Comparison of ENCODE assay signal across 16 cellular contexts in genomic region chr6:123439371-123439770, GRCh38.
DNase-seq lines count a peak whose midpoint lies in the region; ATAC-seq and TF ChIP-seq lines count a peak whose summit lies in the region.
"Had no signal": no experiment of that assay in that cellular context is flagged by ENCODE, and none has a peak within 500 bp of the region (broad histone marks: within the 10 kb centered on the region; RNA-seq: fewer than 3 reads in every experiment).

No MANE protein-coding gene starts in this region.

- H3K79me2 ChIP-seq in parathyroid adenoma: no peaks in the 10 kb centered on the region

- no peaks in the 10 kb centered on the region for H3K9me3 Mint-ChIP-seq in endothelial cell (ENCODE audit: unreplicated experiment)
- H3K9me3 Mint-ChIP-seq: GM23338 had no signal

- H3K4me2 ChIP-seq in parathyroid adenoma (ENCODE audit: low read length): no peak overlapping the region
- H3K4me2 ChIP-seq: GM23338 had no signal

- H3K27me3 Mint-ChIP-seq in endothelial cell (ENCODE audit: unreplicated experiment): no peaks in the 10 kb centered on the region
- H3K27me3 Mint-ChIP-seq: B cell; CD4-positive, alpha-beta T cell had no signal

- intact Hi-C loops in Right ventricle myocardium inferior (cut with DNase I): loop anchor here (5.0 kb wide), 1 partner anchor 198 kb away; the partner anchor contains the start of gene TRDN
- intact Hi-C loops in cardiac septum (cut with DNase I): loop anchor here (5.0 kb wide), 1 partner anchor 198 kb away; the partner anchor contains the start of gene TRDN
- intact Hi-C loops in left ventricle myocardium inferior (cut with micrococcal nuclease): no loop called here
- intact Hi-C loops in lower lobe of right lung (cut with DNase I): no loop called here

- no peaks in the 10 kb centered on the region for H3K36me3 Mint-ChIP-seq in endothelial cell (ENCODE audit: low read depth, unreplicated experiment)

- H3K27ac ChIP-seq in left ventricle myocardium inferior (replicated peaks) (peak overlapping the region; percentile 82), parathyroid adenoma (no peak overlapping the region), lower lobe of right lung (no peak overlapping the region)

- H3K27me3 ChIP-seq in left ventricle myocardium inferior (ENCODE audit: low read depth): no peaks in the 10 kb centered on the region
- H3K27me3 ChIP-seq in parathyroid adenoma (ENCODE audit: control insufficient read depth, insufficient read depth, low read length): no peaks in the 10 kb centered on the region
- H3K27me3 ChIP-seq in lower lobe of right lung (ENCODE audit: low read depth): no peaks in the 10 kb centered on the region

- no peak overlapping the region for H3K9ac ChIP-seq in parathyroid adenoma

- no peaks in the 10 kb centered on the region for H3K4me1 Mint-ChIP-seq in endothelial cell (ENCODE audit: unreplicated experiment)
- H3K4me1 Mint-ChIP-seq: B cell had no signal

- H3K4me3 ChIP-seq in left ventricle myocardium inferior (peak overlapping the region; percentile 64), parathyroid adenoma (ENCODE audit: low read depth, low read length) (no peak overlapping the region), lower lobe of right lung (no peak overlapping the region)
- H3K4me3 ChIP-seq: GM23338 had no signal

- H3K4me1 ChIP-seq in left ventricle myocardium inferior (peaks cover 5% of the 10 kb centered on the region), parathyroid adenoma (no peaks in the 10 kb centered on the region), lower lobe of right lung (no peaks in the 10 kb centered on the region)

- H3K27ac Mint-ChIP-seq in endothelial cell (ENCODE audit: unreplicated experiment): no peak overlapping the region
- H3K27ac Mint-ChIP-seq: B cell; CD4-positive, alpha-beta T cell; GM23338 had no signal

- H3K4me3 Mint-ChIP-seq in endothelial cell (ENCODE audit: unreplicated experiment): no peak overlapping the region
- H3K4me3 Mint-ChIP-seq: B cell; CD4-positive, alpha-beta T cell; GM23338 had no signal

- TF ChIP-seq CTCF in left ventricle myocardium inferior (IDR thresholded peaks at IDR 0.05; ENCODE audit: borderline replicate concordance): no peak
- TF ChIP-seq CTCF in parathyroid adenoma (IDR thresholded peaks at IDR 0.05): no peak
- no peak for TF ChIP-seq CTCF in endothelial cell (IDR thresholded peaks at IDR 0.05; ENCODE audit: unreplicated experiment)
- TF ChIP-seq CTCF in lower lobe of right lung (IDR thresholded peaks at IDR 0.05): no peak

- H3K36me3 ChIP-seq in left ventricle myocardium inferior (peaks cover 3% of the 10 kb centered on the region), parathyroid adenoma (ENCODE audit: control insufficient read depth, insufficient read depth, low read length) (no peaks in the 10 kb centered on the region), lower lobe of right lung (no peaks in the 10 kb centered on the region)

- peak; percentile 81 for ATAC-seq in Right ventricle myocardium inferior
- ATAC-seq in lower lobe of right lung: no peak
- ATAC-seq: GM23338 had no signal

- H3K9me3 ChIP-seq in left ventricle myocardium inferior (replicated peaks): peaks cover 8% of the 10 kb centered on the region
- no peaks in the 10 kb centered on the region for H3K9me3 ChIP-seq in parathyroid adenoma (ENCODE audit: control insufficient read depth, low read length)
- no peaks in the 10 kb centered on the region for H3K9me3 ChIP-seq in lower lobe of right lung

- no peak for DNase-seq in Right ventricle myocardium inferior (ENCODE audit: missing footprints)
- DNase-seq in cardiac septum (ENCODE audit: low spot score): no peak
- DNase-seq in left ventricle myocardium inferior: no peak
- DNase-seq in endothelial cell (ENCODE audit: low spot score): no peak
- DNase-seq in A172 (ENCODE audit: low spot score): no peak
- no peak for DNase-seq in lower lobe of right lung
- DNase-seq: C1 segment of cervical spinal cord; Calu3; CD4-positive, alpha-beta T cell; DMS 273 treated with DMSO at 0.1 percent for 48 hours; DMS79 treated with DMSO at 0.1 percent for 48 hours; EL; H7 had no signal

- peak overlapping the region; percentile 50 for H2AFZ ChIP-seq in parathyroid adenoma
- H2AFZ ChIP-seq: GM23338 had no signal

Comparison
In these comparisons a context has a peak if more than half of its experiments do, and no peak if none do; other contexts are left out.
1. intact Hi-C loops: an anchor here in Right ventricle myocardium inferior (5.0 kb wide) and cardiac septum (5.0 kb wide); none called in left ventricle myocardium inferior and lower lobe of right lung.